In the genomic region with DNA sequence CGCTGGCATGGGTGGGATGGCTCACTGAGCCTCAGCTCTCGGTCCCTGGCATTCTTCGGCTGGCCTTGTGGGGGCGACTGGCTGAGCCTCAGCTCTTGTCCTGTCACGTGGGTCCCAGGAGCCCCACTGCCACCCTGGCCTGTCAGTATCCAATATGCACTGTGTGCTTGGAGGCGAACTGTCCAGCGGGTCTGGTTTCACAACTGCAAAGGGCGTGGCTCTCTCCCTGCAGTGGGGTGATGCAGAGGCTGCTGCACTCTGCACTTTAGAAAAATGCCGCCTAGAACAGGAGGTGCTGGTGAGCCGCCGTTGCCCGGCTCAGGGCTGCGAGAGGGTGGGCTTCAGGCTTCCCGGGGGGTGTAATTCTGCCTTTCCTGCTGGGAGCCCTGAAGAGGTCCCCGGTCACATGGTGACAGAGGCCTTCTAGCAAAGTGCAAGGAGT, we compare ENCODE assay signal across 8 cellular contexts. TPM values are rescaled to one million over a fixed set of nuclear protein-coding genes. Genes with fewer than 3 reads are reported as not detected.
DNase-seq lines count a peak whose midpoint lies in the region; ATAC-seq and TF ChIP-seq lines count a peak whose summit lies in the region.

No MANE protein-coding gene starts in this region.

- H3K9me3 ChIP-seq in MM.1S (replicated peaks; ENCODE audit: insufficient read depth, low read length) (no peaks in the 10 kb centered on the region), WERI-Rb-1 (ENCODE audit: severe bottlenecking) (no peaks in the 10 kb centered on the region), heart right ventricle (no peaks in the 10 kb centered on the region), stomach (no peaks in the 10 kb centered on the region)

- H3K4me1 ChIP-seq in MM.1S (ENCODE audit: low read length) (peaks cover 43% of the 10 kb centered on the region), heart right ventricle (peaks cover 0 to 12% (median 0%) of the 10 kb centered on the region in 9 donors), stomach (peaks cover 0 to 10% (median 9%) of the 10 kb centered on the region in 4 donors)

- H3K36me3 ChIP-seq in MM.1S (replicated peaks; ENCODE audit: insufficient read depth, low read length) (no peaks in the 10 kb centered on the region), WERI-Rb-1 (no peaks in the 10 kb centered on the region), heart right ventricle (no peaks in the 10 kb centered on the region), stomach (no peaks in the 10 kb centered on the region)

- intact Hi-C loops in heart right ventricle (cut with DNase I) (no loop called here), stomach (cut with DNase I; ENCODE audit: low total_unique reads) (no loop called here)

- H3K4me2 ChIP-seq in MM.1S (ENCODE audit: low read depth, low read length) = peak overlapping the region; percentile 74

- peak; percentile 48 for TF ChIP-seq CTCF in MM.1S (IDR thresholded peaks at IDR 0.05; ENCODE audit: low read length)
- peak; percentile 87 for TF ChIP-seq CTCF in WERI-Rb-1 (IDR thresholded peaks at IDR 0.05; ENCODE audit: low read depth, low read length)
- peak in 1 of 9 donors; percentile 28 for TF ChIP-seq CTCF in heart right ventricle (IDR thresholded peaks at IDR 0.05)
- no peak for TF ChIP-seq CTCF in stomach (IDR thresholded peaks at IDR 0.05)

- TF ChIP-seq EP300 in stomach (IDR thresholded peaks at IDR 0.05) = no peak

- H3F3A ChIP-seq in MM.1S (ENCODE audit: insufficient read depth, low read length) = peaks cover 13% of the 10 kb centered on the region

- DNase-seq in NCI-H2196 (lab: John Stamatoyannopoulos, UW; ENCODE audit: unreplicated experiment) = peak; percentile 21
- DNase-seq in NCI-H2196 treated with DMSO at 0.1 percent for 48 hours (lab: John Stamatoyannopoulos, UW; ENCODE audit: unreplicated experiment) = no peak
- DNase-seq in MM.1S = peak; percentile 90
- peak; percentile 82 for DNase-seq in WERI-Rb-1
- no peak for DNase-seq in heart right ventricle
- peak; percentile 40 for DNase-seq in stomach

- H3K79me2 ChIP-seq in MM.1S (ENCODE audit: low read length) = no peaks in the 10 kb centered on the region

- H3K4me3 ChIP-seq in MM.1S (ENCODE audit: low read length) (peak overlapping the region; percentile 28), WERI-Rb-1 (ENCODE audit: low read depth, low read length) (no peak overlapping the region), heart right ventricle (no peak overlapping the region), stomach (no peak overlapping the region)

- TF ChIP-seq POLR2A in stomach (IDR thresholded peaks at IDR 0.05) = no peak

- no peaks in the 10 kb centered on the region for H3K9me2 ChIP-seq in MM.1S (replicated peaks; ENCODE audit: insufficient read depth, low read length)

- H3K27ac ChIP-seq in MM.1S (ENCODE audit: low read length) (peak overlapping the region; percentile 76), WERI-Rb-1 (no peak overlapping the region), heart right ventricle (no peak overlapping the region), stomach (no peak overlapping the region)

- H4K20me1 ChIP-seq in MM.1S (ENCODE audit: insufficient read depth, low read length) = no peaks in the 10 kb centered on the region

- ATAC-seq in heart right ventricle = peak; percentile 28 to 80 (median 52)
- ATAC-seq in GM21723 (IDR thresholded peaks at IDR 0.05; ENCODE audit: unreplicated experiment) = no peak
- no peak for ATAC-seq in HG03565 (IDR thresholded peaks at IDR 0.05; ENCODE audit: unreplicated experiment)

- no peaks in the 10 kb centered on the region for H3K27me3 ChIP-seq in MM.1S (replicated peaks; ENCODE audit: insufficient read depth, low read length)
- peaks cover 45% of the 10 kb centered on the region for H3K27me3 ChIP-seq in WERI-Rb-1 (ENCODE audit: insufficient read depth, low read depth, severe bottlenecking)
- peaks cover 0 to 39% (median 11%) of the 10 kb centered on the region in 7 donors for H3K27me3 ChIP-seq in heart right ventricle
- H3K27me3 ChIP-seq in stomach = peaks cover 0 to 58% (median 0%) of the 10 kb centered on the region in 3 donors

- WGBS in heart right ventricle, 2 donors = 37 to 44% methylated on average over 15 of the region's 15 CpGs
- 14 to 29% (median 18%) methylated on average over 15 of the region's 15 CpGs for whole genome bisulfite sequencing in stomach, 5 donors

- no peak overlapping the region for H2AFZ ChIP-seq in MM.1S (ENCODE audit: low read length)

- H3K9ac ChIP-seq in MM.1S (ENCODE audit: low read length) = peak overlapping the region; percentile 54

RNA-seq across cellular contexts. Expression of a gene that starts 17.0 kb away (rescaled TPM):
- total RNA-seq in heart right ventricle = 10 to 100 TPM in 2 of 10 donors, 1 to 10 TPM in 8; 2.4 to 11.1 (median 5.5) TPM
- 10 to 100 TPM in 1 of 2 donors, 1 to 10 TPM in 1; 8.6 to 12.9 TPM for polyA plus RNA-seq in heart right ventricle
- total RNA-seq in stomach = 1 to 10 TPM in 4 of 5 donors, not detected in 1; 1.3 to 7.9 (median 2.3) TPM
- 1 to 10 TPM; 4.6 to 7.5 (median 6.7) TPM for polyA plus RNA-seq in stomach

Comparison
In these comparisons a context has a peak if more than half of its experiments do, and no peak if none do; other contexts are left out.
1. DNase-seq: peak in NCI-H2196 (single experiment), MM.1S (single experiment), WERI-Rb-1 (single experiment) and stomach (single experiment); none in NCI-H2196 treated with DMSO at 0.1 percent for 48 hours (single experiment) and heart right ventricle (0 of 2).
2. CTCF ChIP-seq: peak in MM.1S (single experiment) and WERI-Rb-1 (single experiment); none in stomach (0 of 7).
3. ATAC-seq: peak in heart right ventricle (8 of 8); none in GM21723 (single experiment) and HG03565 (single experiment).